Comparison of ENCODE assay signal across 1 cellular context in the genomic region with DNA sequence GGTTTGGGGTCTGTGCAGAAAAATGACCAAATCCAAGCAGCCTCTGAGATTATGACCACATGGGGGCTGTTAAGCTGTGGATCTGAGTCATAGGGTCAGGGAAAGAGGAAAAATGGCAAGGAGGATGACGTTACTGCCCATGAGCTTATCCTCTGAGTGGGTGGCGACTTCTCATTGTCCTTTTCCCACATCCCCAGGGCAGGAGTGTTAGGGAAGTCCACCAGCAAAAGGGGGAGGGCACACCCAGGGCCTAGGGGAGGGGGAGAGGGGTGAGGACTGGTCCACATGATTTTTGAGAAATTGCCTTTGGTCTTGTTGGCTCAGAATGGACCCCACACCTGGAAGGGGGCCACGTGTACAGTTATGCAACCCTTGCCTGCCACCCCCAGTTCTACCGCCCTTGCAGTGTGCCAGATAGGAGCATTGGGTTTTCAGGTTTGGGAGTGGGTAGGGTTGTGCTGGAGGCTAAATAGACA.
A peak's percentile ranks its signal among the peaks of the same experiment; 100 is the strongest.
TF ChIP-seq lines count a peak whose summit lies in the region.

No MANE protein-coding gene starts in this region.

TF ChIP-seq in IMR-90, 13 proteins besides CTCF, POLR2A, EP300 and RAD21 (continued from another document):
- TF ChIP-seq SMC3 (IDR thresholded peaks at IDR 0.05; ENCODE audit: low read depth, low read length): no peak
- TF ChIP-seq, protein P1, sequence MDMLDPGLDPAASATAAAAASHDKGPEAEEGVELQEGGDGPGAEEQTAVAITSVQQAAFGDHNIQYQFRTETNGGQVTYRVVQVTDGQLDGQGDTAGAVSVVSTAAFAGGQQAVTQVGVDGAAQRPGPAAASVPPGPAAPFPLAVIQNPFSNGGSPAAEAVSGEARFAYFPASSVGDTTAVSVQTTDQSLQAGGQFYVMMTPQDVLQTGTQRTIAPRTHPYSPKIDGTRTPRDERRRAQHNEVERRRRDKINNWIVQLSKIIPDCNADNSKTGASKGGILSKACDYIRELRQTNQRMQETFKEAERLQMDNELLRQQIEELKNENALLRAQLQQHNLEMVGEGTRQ (IDR thresholded peaks at IDR 0.05; ENCODE audit: low read depth, low read length): peak; percentile 44; the same call in 1 of the 2 replicates
- TF ChIP-seq CEBPB (IDR thresholded peaks at IDR 0.05; ENCODE audit: low read depth, low read length): 0 out of 2 replicates have a peak, but pooled peaks have one; percentile 10
- 0 out of 2 replicates have a peak, but pooled peaks have one; percentile 37 for TF ChIP-seq MXI1 (IDR thresholded peaks at IDR 0.05; ENCODE audit: borderline replicate concordance, low read depth, low read length)
- no peak for TF ChIP-seq CHD1 (IDR thresholded peaks at IDR 0.05; ENCODE audit: low read depth, low read length)
TF ChIP-seq in IMR-90: peak in this region for 5.
